15 cellular contexts compared by ENCODE assay signal in genomic region chr1:6502000-6502891, GRCh38. TPM values are rescaled to one million over a fixed set of nuclear protein-coding genes. Genes with fewer than 3 reads are reported as not detected.
A peak's percentile ranks its signal among the peaks of the same experiment; 100 is the strongest.
DNase-seq lines count a peak whose midpoint lies in the region; ATAC-seq and TF ChIP-seq lines count a peak whose summit lies in the region.
"Had no signal": no experiment of that assay in that cellular context is flagged by ENCODE, and none has a peak within 500 bp of the region (broad histone marks: within the 10 kb centered on the region; RNA-seq: fewer than 3 reads in every experiment).

No MANE protein-coding gene starts in this region.

- H3K4me3 ChIP-seq in spleen (no peak overlapping the region), transverse colon (no peak overlapping the region)
- H3K4me3 ChIP-seq: hepatocyte, smooth muscle cell had no signal

- H3K4me3 Mint-ChIP-seq in dendritic cell treated with granulocyte-macrophage colony-stimulating factor and Interleukin-4, amounts not matched to agents 40 ng/mL and 50 ng/mL, for 4 days, result peak overlapping the region; percentile 7
- no peak overlapping the region for H3K4me3 Mint-ChIP-seq in endothelial cell (ENCODE audit: unreplicated experiment)
- H3K4me3 Mint-ChIP-seq: activated naive CD4-positive, alpha-beta T cell treated with anti-CD3 and anti-CD28 coated beads for 36 hours had no signal

- no peaks in the 10 kb centered on the region for H3K36me3 Mint-ChIP-seq in dendritic cell treated with granulocyte-macrophage colony-stimulating factor and Interleukin-4, amounts not matched to agents 40 ng/mL and 50 ng/mL, for 4 days (ENCODE audit: low read depth)
- H3K36me3 Mint-ChIP-seq in endothelial cell (ENCODE audit: low read depth, unreplicated experiment), result no peaks in the 10 kb centered on the region

- H3K4me1 ChIP-seq in spleen, result peaks cover 18 to 73% (median 52%) of the 10 kb centered on the region in 6 donors
- peaks cover 8 to 18% (median 14%) of the 10 kb centered on the region in 4 donors for H3K4me1 ChIP-seq in transverse colon

- H3K27me3 Mint-ChIP-seq in dendritic cell treated with granulocyte-macrophage colony-stimulating factor and Interleukin-4, amounts not matched to agents 40 ng/mL and 50 ng/mL, for 4 days, result peaks cover 59% of the 10 kb centered on the region
- peaks cover 19% of the 10 kb centered on the region for H3K27me3 Mint-ChIP-seq in endothelial cell (ENCODE audit: unreplicated experiment)

- TF ChIP-seq EP300 in transverse colon (IDR thresholded peaks at IDR 0.05; ENCODE audit: low read depth), result no peak

- peak overlapping the region; percentile 59 for H3K27ac Mint-ChIP-seq in dendritic cell treated with granulocyte-macrophage colony-stimulating factor and Interleukin-4, amounts not matched to agents 40 ng/mL and 50 ng/mL, for 4 days
- no peak overlapping the region for H3K27ac Mint-ChIP-seq in endothelial cell (ENCODE audit: unreplicated experiment)
- H3K27ac Mint-ChIP-seq: activated naive CD4-positive, alpha-beta T cell treated with anti-CD3 and anti-CD28 coated beads for 36 hours had no signal

- DNase-seq in LHCN-M2 (ENCODE audit: low read depth) (peak; percentile 79), left lobe of liver (ENCODE audit: low spot score) (no peak), spleen (peak; percentile 89), retina (no peak), transverse colon (no peak), endothelial cell (ENCODE audit: low spot score) (no peak)
- DNase-seq: activated naive CD4-positive, alpha-beta T cell treated with anti-CD3 and anti-CD28 coated beads for 36 hours; NCI-H2081; OCI-M1; T-helper 9 cell had no signal

- H3K9me3 ChIP-seq in spleen (no peaks in the 10 kb centered on the region), transverse colon (no peaks in the 10 kb centered on the region)

- WGBS in spleen, 5 donors, result 44 to 78% (median 65%) methylated on average over 12 to 31 of the region's 31 CpGs
- 66% methylated on average over 29 of the region's 31 CpGs; no CpG with 5 or more reads in 1 of the 2 donors for WGBS in transverse colon (ENCODE audit: low coverage in 1 of 2), 2 donors

- TF ChIP-seq POLR2A in spleen (IDR thresholded peaks at IDR 0.05) (no peak), transverse colon (IDR thresholded peaks at IDR 0.05) (no peak)

- H3K27ac ChIP-seq in spleen, result peak overlapping the region; percentile 46 to 86 (median 78)
- peak overlapping the region in 1 of 4 donors; percentile 41 for H3K27ac ChIP-seq in transverse colon
- H3K27ac ChIP-seq: hepatocyte had no signal

- intact Hi-C loops in dendritic cell treated with granulocyte-macrophage colony-stimulating factor and Interleukin-4, amounts not matched to agents 40 ng/mL and 50 ng/mL, for 4 days (cut with micrococcal nuclease), result no loop called here
- intact Hi-C loops in spleen (cut with DNase I; ENCODE audit: low total_unique reads), result no loop called here
- intact Hi-C loops in transverse colon (cut with DNase I; ENCODE audit: low total_unique reads), result no loop called here

- no peaks in the 10 kb centered on the region for H3K9me3 Mint-ChIP-seq in dendritic cell treated with granulocyte-macrophage colony-stimulating factor and Interleukin-4, amounts not matched to agents 40 ng/mL and 50 ng/mL, for 4 days
- H3K9me3 Mint-ChIP-seq in endothelial cell (ENCODE audit: unreplicated experiment), result no peaks in the 10 kb centered on the region
- H3K9me3 Mint-ChIP-seq: activated naive CD4-positive, alpha-beta T cell treated with anti-CD3 and anti-CD28 coated beads for 36 hours had no signal

- in situ Hi-C loops in transverse colon (cut with MboI; ENCODE audit: low pct_ligation_motif_present in 1 of 4, low pct_unique_long_range_greater_than_20kb in 1 of 4, low sequenced_read_pairs in 3 of 4), result no loop called here

- TF ChIP-seq CTCF in spleen (IDR thresholded peaks at IDR 0.05 in 8 of 11, conservative IDR thresholded peaks at IDR 0.05 in 3 of 11), result peak in 1 of 11 experiments; percentile 6
- no peak for TF ChIP-seq CTCF in transverse colon (IDR thresholded peaks at IDR 0.05)
- TF ChIP-seq CTCF in endothelial cell (IDR thresholded peaks at IDR 0.05; ENCODE audit: unreplicated experiment), result no peak

- H3K36me3 ChIP-seq in spleen, result no peaks in the 10 kb centered on the region
- H3K36me3 ChIP-seq in transverse colon, result no peaks in the 10 kb centered on the region

- H3K4me1 Mint-ChIP-seq in dendritic cell treated with granulocyte-macrophage colony-stimulating factor and Interleukin-4, amounts not matched to agents 40 ng/mL and 50 ng/mL, for 4 days (ENCODE audit: low read depth), result peaks cover 71% of the 10 kb centered on the region
- no peaks in the 10 kb centered on the region for H3K4me1 Mint-ChIP-seq in endothelial cell (ENCODE audit: unreplicated experiment)

- H3K27me3 ChIP-seq in spleen (replicated peaks in 1 of 7) (peaks cover 0 to 27% (median 0%) of the 10 kb centered on the region in 7 donors), transverse colon (peaks cover 17% of the 10 kb centered on the region)
- H3K27me3 ChIP-seq: hepatocyte had no signal

- peak; percentile 37 for ATAC-seq in left lobe of liver
- no peak for ATAC-seq in GM21529 (IDR thresholded peaks at IDR 0.05; ENCODE audit: unreplicated experiment)

RNA-seq across cellular contexts. Expression of gene PLEKHG5, which starts 10.8 kb away (rescaled TPM):
- 1.8 and 2.2 TPM in 2 replicates for total RNA-seq in LHCN-M2 (2014; rRNA removed)
- 2.4 TPM for polyA plus RNA-seq in LHCN-M2 (2012)
- 1.1 TPM for total RNA-seq in left lobe of liver
- 100 to 1,000 TPM in 1 of 7 donors, 10 to 100 TPM in 6; 34.7 to 120 (median 60.1) TPM for total RNA-seq in spleen
- 10 to 100 TPM in 2 of 3 donors, 1 to 10 TPM in 1; 6.4 to 66.9 (median 29.7) TPM for polyA plus RNA-seq in spleen
- 10 to 100 TPM; 17.9 to 42.7 (median 37.1) TPM for total RNA-seq in transverse colon
- 109 TPM for total RNA-seq in endothelial cell (ENCODE audit: unreplicated experiment)

RNA-seq across cellular contexts. Expression of gene TNFRSF25, which starts 36.3 kb away (rescaled TPM):
- 0.58 and 0.98 TPM in 2 replicates for total RNA-seq in LHCN-M2 (2014; rRNA removed)
- 0.90 TPM for polyA plus RNA-seq in LHCN-M2 (2012)
- total RNA-seq in left lobe of liver, result 2.1 TPM
- total RNA-seq in spleen, result 100 to 1,000 TPM in 1 of 7 donors, 10 to 100 TPM in 6; 39.7 to 103 (median 65.4) TPM
- 100 to 1,000 TPM in 2 of 3 donors, 10 to 100 TPM in 1; 30.9 to 147 (median 102) TPM for polyA plus RNA-seq in spleen
- total RNA-seq in transverse colon, result 10 to 100 TPM; 38.9 to 55.3 (median 45.0) TPM
- total RNA-seq in endothelial cell (ENCODE audit: unreplicated experiment), result 104 TPM

RNA-seq across cellular contexts. Expression of gene NOL9, which starts 52.1 kb away (rescaled TPM):
- total RNA-seq in LHCN-M2 (2014; rRNA removed) (21.7 and 26.9 TPM in 2 replicates), left lobe of liver (11.1 TPM), spleen (10 to 100 TPM; 30.5 to 55.2 (median 51.5) TPM), transverse colon (10 to 100 TPM in 2 of 4 donors, 1 to 10 TPM in 2; 8.0 to 30.0 (median 13.8) TPM), endothelial cell (ENCODE audit: unreplicated experiment) (26.9 TPM)
- 6.7 TPM for polyA plus RNA-seq in LHCN-M2 (2012)
- 10 to 100 TPM in 1 of 3 donors, 1 to 10 TPM in 2; 4.2 to 10.0 (median 5.8) TPM for polyA plus RNA-seq in spleen

RNA-seq across cellular contexts. Expression of gene TAS1R1, which starts 52.9 kb away (rescaled TPM):
- total RNA-seq in LHCN-M2 (2014; rRNA removed), result 1.2 and 2.5 TPM in 2 replicates
- 1.1 TPM for polyA plus RNA-seq in LHCN-M2 (2012)
- 0.05 TPM for total RNA-seq in left lobe of liver
- total RNA-seq in spleen, result under 1 TPM; 0.13 to 0.88 (median 0.56) TPM
- under 1 TPM; 0.09 to 0.51 (median 0.33) TPM for polyA plus RNA-seq in spleen
- under 1 TPM in 1 of 4 donors, not detected in 3; 0.48 TPM for total RNA-seq in transverse colon
- not detected for total RNA-seq in endothelial cell (ENCODE audit: unreplicated experiment)
- total RNA-seq: activated naive CD4-positive, alpha-beta T cell treated with anti-CD3 and anti-CD28 coated beads for 36 hours; dermis microvascular lymphatic vessel endothelial cell; hepatocyte; smooth muscle cell had no signal
- polyA plus RNA-seq: hepatocyte had no signal

Comparison
In these comparisons a context has a peak if more than half of its experiments do, and no peak if none do; other contexts are left out.
1. DNase-seq: peak in LHCN-M2 (single experiment) and spleen (single experiment); none in left lobe of liver (single experiment), retina (single experiment), transverse colon (single experiment) and endothelial cell (single experiment).
2. RNA of gene TNFRSF25, which starts 36.3 kb away (total RNA-seq): 104 TPM in endothelial cell (single experiment), 39.7 to 103 TPM in spleen and 38.9 to 55.3 TPM in transverse colon; 2.1 TPM in left lobe of liver (single experiment) and 0.58 to 0.98 TPM in LHCN-M2; every median in the first group is over 10 times any median in the second.